1 cellular context compared by ENCODE assay signal in genomic region chr11:114153224-114153623, GRCh38.
TF ChIP-seq lines count a peak whose summit lies in the region.

No MANE protein-coding gene starts in this region.

TF ChIP-seq in K562, 482 proteins besides CTCF, POLR2A, EP300 and RAD21 (continued from another document):
- TF ChIP-seq ZNF609 (CRISPR knock-in tag; IDR thresholded peaks at IDR 0.05; ENCODE audit: borderline replicate concordance) (no peak), FOXK1 (CRISPR knock-in tag; IDR thresholded peaks at IDR 0.05; ENCODE audit: borderline replicate concordance) (no peak), NELFE (IDR thresholded peaks at IDR 0.05; ENCODE audit: insufficient read depth, insufficient read length) (no peak), TAF15 (IDR thresholded peaks at IDR 0.05; ENCODE audit: low read depth, low read length) (no peak), BMI1 (IDR thresholded peaks at IDR 0.05; ENCODE audit: low read length) (no peak), GMEB1 (CRISPR knock-in tag; IDR thresholded peaks at IDR 0.05) (no peak)
